In the genomic region with DNA sequence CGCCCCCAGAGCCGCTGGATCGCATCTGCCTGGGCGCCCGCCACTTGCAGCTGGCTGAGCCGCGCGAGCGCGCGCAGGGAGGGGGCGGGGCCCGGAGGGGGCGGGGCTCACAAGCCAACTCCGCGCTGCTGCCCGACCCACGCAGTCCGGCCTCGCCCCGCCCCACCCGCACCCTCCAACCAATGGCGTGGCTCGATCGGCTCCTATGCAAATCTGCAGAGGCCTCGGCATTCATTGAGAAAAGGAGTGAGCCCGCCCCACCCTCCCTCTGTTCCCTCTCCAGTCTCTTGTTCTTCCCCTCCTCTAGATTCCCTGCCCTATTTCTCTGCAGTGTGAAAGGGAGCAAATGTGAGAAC, we compare ENCODE assay signal across 8 cellular contexts. TPM values are rescaled to one million over a fixed set of nuclear protein-coding genes. Genes with fewer than 3 reads are reported as not detected.
DNase-seq lines count a peak whose midpoint lies in the region; ATAC-seq and TF ChIP-seq lines count a peak whose summit lies in the region.

Gene ALK (minus strand): TSS at position 27 of the 356 bp plus-strand sequence. CDS start 927 bp downstream, outside the sequence.

- no peaks in the 10 kb centered on the region for H3K36me3 Mint-ChIP-seq in activated B cell treated with CpG ODN at 0.5 μM for 24 hours (ENCODE audit: low read depth)

- no peak for TF ChIP-seq POLR2A in spleen (IDR thresholded peaks at IDR 0.05)

- in situ Hi-C loops in GM13977 (cut with MboI; ENCODE audit: low pct_unique_long_range_greater_than_20kb, low sequenced_read_pairs, unreplicated experiment) = no loop called here

- POLR2A ChIA-PET in activated B cell treated with CpG ODN at 0.5 μM for 24 hours (lab: Charles Lee) = no interaction called here

- intact Hi-C loops in activated B cell treated with CpG ODN at 0.5 μM for 24 hours (cut with micrococcal nuclease) (no loop called here), spleen (cut with DNase I; ENCODE audit: low total_unique reads) (loop anchor here (5.0 kb wide), 1 partner anchor 151 kb away; no protein-coding TSS in a partner anchor)

- peaks cover 3% of the 10 kb centered on the region for H3K9me3 Mint-ChIP-seq in activated B cell treated with CpG ODN at 0.5 μM for 24 hours

- peaks cover 0 to 4% (median 0%) of the 10 kb centered on the region in 8 donors for H3K9me3 ChIP-seq in spleen

- H3K4me3 ChIP-seq in cardiac fibroblast (replicated peaks in 1 of 2; ENCODE audit: low read depth in 2 of 2, low read length in 2 of 2) (peak within 1 kb of the TSS in 1 of 2 donors; percentile 14), spleen (peak within 1 kb of the TSS in 7 of 8 donors; percentile 8 to 62 (median 32))

- peaks cover 14% of the 10 kb centered on the region for H3K4me1 Mint-ChIP-seq in activated B cell treated with CpG ODN at 0.5 μM for 24 hours

- peak; percentile 77 for DNase-seq in GM13977 (ENCODE audit: low spot score)
- peak; percentile 88 for DNase-seq in NCI-H187 treated with DMSO at 0.1 percent for 48 hours (lab: John Stamatoyannopoulos, UW)
- peak; percentile 18 for DNase-seq in activated B cell treated with CpG ODN at 0.5 μM for 24 hours
- peak; percentile 63 to 73 for DNase-seq in cardiac fibroblast (ENCODE audit: low read depth in 2 of 2)
- peak; percentile 76 for DNase-seq in inferior parietal cortex (ENCODE audit: extremely low spot score)
- DNase-seq in spleen = peak; percentile 83

- no peaks in the 10 kb centered on the region for H3K36me3 ChIP-seq in spleen

- no peak within 1 kb of the TSS for H3K27ac ChIP-seq in spleen

- no peak within 1 kb of the TSS for H3K27ac Mint-ChIP-seq in activated B cell treated with CpG ODN at 0.5 μM for 24 hours

- TF ChIP-seq CTCF in GM13977 (IDR thresholded peaks at IDR 0.05; ENCODE audit: extremely low read depth, insufficient read depth, missing control alignments) = no peak
- no peak for TF ChIP-seq CTCF in activated B cell treated with CpG ODN at 0.5 μM for 24 hours (IDR thresholded peaks at IDR 0.05)
- no peak for TF ChIP-seq CTCF in cardiac fibroblast (IDR thresholded peaks at IDR 0.05; ENCODE audit: low read depth, low read length)
- no peak for TF ChIP-seq CTCF in spleen (IDR thresholded peaks at IDR 0.05 in 8 of 11, conservative IDR thresholded peaks at IDR 0.05 in 3 of 11)

- H3K27me3 ChIP-seq in spleen (replicated peaks in 1 of 7) = peaks cover 12 to 89% (median 69%) of the 10 kb centered on the region in 7 donors

- 0 to 1% (median 1%) methylated on average over 13 to 27 of the region's 27 CpGs for WGBS in spleen, 5 donors

- ATAC-seq in activated B cell treated with CpG ODN at 0.5 μM for 24 hours (ENCODE audit: low read depth) (peak; percentile 66), HG02763 (IDR thresholded peaks at IDR 0.05; ENCODE audit: unreplicated experiment) (no peak), HG03108 (IDR thresholded peaks at IDR 0.05; ENCODE audit: unreplicated experiment) (no peak)

- H3K4me1 ChIP-seq in spleen = peaks cover 17 to 29% (median 21%) of the 10 kb centered on the region in 6 donors

- H3K27me3 Mint-ChIP-seq in activated B cell treated with CpG ODN at 0.5 μM for 24 hours = peaks cover 47% of the 10 kb centered on the region

- CTCF ChIA-PET in activated B cell treated with CpG ODN at 0.5 μM for 24 hours (lab: Charles Lee) = interaction anchor here (1.4 to 2.3 kb wide), 2 partner anchors 8 to 26 kb away, joined by 4 to 6 read pairs; no protein-coding TSS in a partner anchor

- peak within 1 kb of the TSS; percentile 35 for H3K4me3 Mint-ChIP-seq in activated B cell treated with CpG ODN at 0.5 μM for 24 hours

RNA-seq across cellular contexts. Expression of gene ALK, which starts in this region (rescaled TPM):
- total RNA-seq in activated B cell treated with CpG ODN at 0.5 μM for 24 hours = not detected in 2 replicates
- total RNA-seq in spleen = under 1 TPM in 2 of 7 donors, not detected in 5; 0.06 to 0.28 TPM
- polyA plus RNA-seq in spleen = under 1 TPM in 1 of 3 donors, not detected in 2; 0.03 TPM

Comparison
In these comparisons a context has a peak if more than half of its experiments do, and no peak if none do; other contexts are left out.
1. Peak in DNase-seq and ATAC-seq in activated B cell treated with CpG ODN at 0.5 μM for 24 hours; RNA of the gene not detected or under 1 TPM.
2. Peak in DNase-seq and H3K4me3 ChIP-seq in spleen; RNA of the gene not detected or under 1 TPM.
3. DNase-seq: peak in every context shown above with its lines; median percentile 88 in NCI-H187 treated with DMSO at 0.1 percent for 48 hours; 83 in spleen; 77 in GM13977; 76 in inferior parietal cortex; 68 in cardiac fibroblast; 18 in activated B cell treated with CpG ODN at 0.5 μM for 24 hours.